ENCODE assay signal across 1 cellular context in the genomic region with DNA sequence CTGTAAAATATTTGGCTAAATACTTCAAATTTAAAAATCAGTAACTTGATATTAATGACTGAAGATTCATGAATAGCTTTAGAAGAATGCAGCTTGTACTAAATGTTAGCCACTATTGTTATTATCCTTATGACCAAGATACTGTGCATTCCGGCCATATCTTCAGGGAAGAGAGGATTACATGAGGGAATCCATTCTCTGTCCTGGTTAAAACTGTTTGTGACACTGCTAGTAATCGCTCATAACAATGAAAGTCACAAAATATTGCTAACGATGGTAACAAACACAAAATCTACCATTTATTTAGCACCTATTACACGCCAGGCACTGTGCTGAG.
TF ChIP-seq lines count a peak whose summit lies in the region.

No MANE protein-coding gene starts in this region.

TF ChIP-seq in IMR-90, 13 proteins besides CTCF, POLR2A, EP300 and RAD21:
- TF ChIP-seq RCOR1 (IDR thresholded peaks at IDR 0.05; ENCODE audit: insufficient replicate concordance, low read length) (peak; percentile 31), BHLHE40 (IDR thresholded peaks at IDR 0.05; ENCODE audit: low read depth, low read length) (no peak), SMC3 (IDR thresholded peaks at IDR 0.05; ENCODE audit: low read depth, low read length) (no peak)
